Comparison of ENCODE assay signal across 28 cellular contexts in genomic region chrX:152987801-152988200, GRCh38. TPM values are rescaled to one million over a fixed set of nuclear protein-coding genes. Genes with fewer than 3 reads are reported as not detected.
DNase-seq lines count a peak whose midpoint lies in the region; ATAC-seq, FAIRE-seq and TF ChIP-seq lines count a peak whose summit lies in the region.
"Had no signal": no experiment of that assay in that cellular context is flagged by ENCODE, and none has a peak within 500 bp of the region (broad histone marks: within the 10 kb centered on the region; RNA-seq: fewer than 3 reads in every experiment).

No MANE protein-coding gene starts in this region.

- no peaks in the 10 kb centered on the region; the same call in 1 of the 2 replicates for H3K79me2 ChIP-seq in OCI-LY3 (ENCODE audit: low read length)

- no peak for ATAC-seq in stimulated activated memory B cell treated with anti-CD40 and anti-IgM and Interleukin-4, amounts not matched to agents 10 μg/mL and 1 μg/mL and 100 μg/mL, for 72 hours
- no peak for ATAC-seq in activated T-cell treated with anti-CD3 and anti-CD28 coated beads, Interleukin-2, amount 50 U/mL, for 4 hours
- ATAC-seq: CD8-positive, alpha-beta T cell had no signal

- peak overlapping the region; percentile 72 for H3K4me3 ChIP-seq in OCI-LY3 (ENCODE audit: low read length)
- H3K4me3 ChIP-seq: BLaER1 treated with 17β-estradiol and CSF1 and Interleukin-3, amounts not matched to agents 10 nM and 100 nM; GM12878 had no signal

- H3K9ac ChIP-seq in OCI-LY3 (ENCODE audit: low read length) = peak overlapping the region; percentile 84; the same call in 1 of the 2 replicates

- no peaks in the 10 kb centered on the region for H3K9me3 Mint-ChIP-seq in stimulated activated memory B cell treated with anti-CD40 and anti-IgM and Interleukin-4, amounts not matched to agents 10 μg/mL and 1 μg/mL and 100 μg/mL, for 72 hours
- no peaks in the 10 kb centered on the region for H3K9me3 Mint-ChIP-seq in activated T-cell treated with anti-CD3 and anti-CD28 coated beads, Interleukin-2, amount 50 U/mL, for 4 hours
- H3K9me3 Mint-ChIP-seq: CD4-positive, alpha-beta T cell; CD8-positive, alpha-beta T cell had no signal

- peak overlapping the region; percentile 92 for H3K27ac Mint-ChIP-seq in stimulated activated memory B cell treated with anti-CD40 and anti-IgM and Interleukin-4, amounts not matched to agents 10 μg/mL and 1 μg/mL and 100 μg/mL, for 72 hours
- H3K27ac Mint-ChIP-seq: CD8-positive, alpha-beta T cell had no signal

- H2AFZ ChIP-seq in OCI-LY3 (ENCODE audit: low read depth, low read length) = no peak overlapping the region

- H4K20me1 ChIP-seq in OCI-LY3 (ENCODE audit: insufficient read depth, low read length) = no peaks in the 10 kb centered on the region

- TF ChIP-seq CTCF in OCI-LY3 (IDR thresholded peaks at IDR 0.05; ENCODE audit: low read depth, low read length) = no peak
- no peak for TF ChIP-seq CTCF in D721Med (IDR thresholded peaks at IDR 0.05; ENCODE audit: insufficient read depth, missing control alignments)

- DNase-seq in mesenteric fat pad (ENCODE audit: low spot score) (peak; percentile 71), D721Med (ENCODE audit: insufficient read length, low spot score) (no peak), cortex of kidney (lab: John Stamatoyannopoulos, UW) (no peak)
- DNase-seq in activated T-cell treated with anti-CD3 and anti-CD28 coated beads, Interleukin-2, amount 50 U/mL, for 4 hours = no peak
- DNase-seq: 8988T; ACHN; Caco-2; Calu3; CD4-positive, alpha-beta T cell; CD8-positive, alpha-beta T cell; DMS 273 treated with DMSO at 0.1 percent for 48 hours; DMS153; DMS53; DMS79; DND-41; EL; GDM1 had no signal

- no peaks in the 10 kb centered on the region for H3K27me3 Mint-ChIP-seq in stimulated activated memory B cell treated with anti-CD40 and anti-IgM and Interleukin-4, amounts not matched to agents 10 μg/mL and 1 μg/mL and 100 μg/mL, for 72 hours
- H3K27me3 Mint-ChIP-seq in activated T-cell treated with anti-CD3 and anti-CD28 coated beads, Interleukin-2, amount 50 U/mL, for 4 hours (ENCODE audit: low read depth) = no peaks in the 10 kb centered on the region
- H3K27me3 Mint-ChIP-seq: CD4-positive, alpha-beta T cell had no signal

- no peaks in the 10 kb centered on the region for H3K36me3 ChIP-seq in OCI-LY3 (replicated peaks; ENCODE audit: low read depth, low read length)
- H3K36me3 ChIP-seq: BLaER1 treated with 17β-estradiol and CSF1 and Interleukin-3, amounts not matched to agents 10 nM and 100 nM had no signal

- H3K36me3 Mint-ChIP-seq in stimulated activated memory B cell treated with anti-CD40 and anti-IgM and Interleukin-4, amounts not matched to agents 10 μg/mL and 1 μg/mL and 100 μg/mL, for 72 hours = no peaks in the 10 kb centered on the region
- no peaks in the 10 kb centered on the region for H3K36me3 Mint-ChIP-seq in activated T-cell treated with anti-CD3 and anti-CD28 coated beads, Interleukin-2, amount 50 U/mL, for 4 hours (ENCODE audit: insufficient read depth)
- H3K36me3 Mint-ChIP-seq: CD8-positive, alpha-beta T cell had no signal

- H3K9me3 ChIP-seq in OCI-LY3 (ENCODE audit: insufficient read depth, low read length) = no peaks in the 10 kb centered on the region
- H3K9me3 ChIP-seq: Caco-2 had no signal

- H3K27me3 ChIP-seq in OCI-LY3 (ENCODE audit: low read depth, low read length) = no peaks in the 10 kb centered on the region

- H3K27ac ChIP-seq in OCI-LY3 (ENCODE audit: low read length) = no peak overlapping the region
- H3K27ac ChIP-seq: C4-2B had no signal

- peaks cover 29% of the 10 kb centered on the region for H3K4me1 ChIP-seq in OCI-LY3 (ENCODE audit: low read length)
- H3K4me1 ChIP-seq: Caco-2 had no signal

- no peak for FAIRE-seq in D721Med (lab: Jason Lieb, UNC)
- FAIRE-seq: A204.1, GM12878, GM12892, GM18507 had no signal

- no peak overlapping the region for H3K4me3 Mint-ChIP-seq in stimulated activated memory B cell treated with anti-CD40 and anti-IgM and Interleukin-4, amounts not matched to agents 10 μg/mL and 1 μg/mL and 100 μg/mL, for 72 hours
- no peak overlapping the region for H3K4me3 Mint-ChIP-seq in activated T-cell treated with anti-CD3 and anti-CD28 coated beads, Interleukin-2, amount 50 U/mL, for 4 hours
- H3K4me3 Mint-ChIP-seq: CD4-positive, alpha-beta T cell had no signal

- peaks cover 23% of the 10 kb centered on the region for H3K4me1 Mint-ChIP-seq in stimulated activated memory B cell treated with anti-CD40 and anti-IgM and Interleukin-4, amounts not matched to agents 10 μg/mL and 1 μg/mL and 100 μg/mL, for 72 hours
- H3K4me1 Mint-ChIP-seq in activated T-cell treated with anti-CD3 and anti-CD28 coated beads, Interleukin-2, amount 50 U/mL, for 4 hours (ENCODE audit: low read depth) = peaks cover 5% of the 10 kb centered on the region

- H3K4me2 ChIP-seq in OCI-LY3 (ENCODE audit: low read length) = peak overlapping the region; percentile 98

RNA-seq across cellular contexts. Expression of gene PNMA5, which starts 6.1 kb away (rescaled TPM):
- not detected for total RNA-seq in mesenteric fat pad
- not detected for total RNA-seq in activated T-cell treated with anti-CD3 and anti-CD28 coated beads, Interleukin-2, amount 50 U/mL, for 4 hours
- total RNA-seq: A673; Caco-2; Calu3; CD8-positive, alpha-beta T cell; Daoy; G401; GM12878 had no signal
